In the genomic region with DNA sequence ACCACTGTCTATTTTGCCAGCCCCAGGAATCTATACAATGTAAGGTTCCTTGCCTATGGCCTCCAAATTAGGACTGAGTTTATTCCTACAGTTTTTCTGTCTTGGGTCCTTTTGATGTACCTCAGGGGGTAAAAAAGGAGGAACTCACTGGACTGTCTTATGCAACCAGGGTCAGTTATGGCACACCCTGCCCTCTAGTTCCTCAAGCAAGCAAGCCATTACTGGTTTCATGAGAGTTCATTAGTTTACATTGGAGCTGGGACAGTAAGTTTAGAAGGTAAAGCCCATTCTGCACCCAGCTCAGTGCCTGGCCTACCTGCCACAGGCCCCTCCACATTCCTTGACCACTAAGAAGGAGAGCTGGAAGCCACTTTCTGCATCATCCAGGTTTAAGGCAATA, we compare ENCODE assay signal across 15 cellular contexts.
DNase-seq lines count a peak whose midpoint lies in the region; ATAC-seq, FAIRE-seq and TF ChIP-seq lines count a peak whose summit lies in the region.
"Had no signal": no experiment of that assay in that cellular context is flagged by ENCODE, and none has a peak within 500 bp of the region (broad histone marks: within the 10 kb centered on the region; RNA-seq: fewer than 3 reads in every experiment).

No MANE protein-coding gene starts in this region.

- CTCF ChIA-PET in HepG2 (lab: Yijun Ruan, JAX; ENCODE audit: low intra/inter-chr PET ratio, low total read pairs): no interaction called here
- CTCF ChIA-PET in PC-9 (lab: Charles Lee): interaction anchor here (1.1 kb wide), 1 partner anchor 204 kb away, joined by 4 read pairs; no protein-coding TSS in a partner anchor

- DNase-seq in HepG2 (ENCODE audit: low spot score): no peak
- DNase-seq in colonic mucosa: no peak
- DNase-seq in nephron progenitor cell: no peak
- no peak for DNase-seq in PC-9
- no peak for DNase-seq in NCI-H187 treated with DMSO at 0.1 percent for 48 hours (lab: John Stamatoyannopoulos, UW)
- no peak for DNase-seq in uterus
- DNase-seq: activated CD4-positive, alpha-beta T cell treated with anti-CD3 and anti-CD28 coated beads for 36 hours; DMS153; NCI-H1417 treated with DMSO at 0.1 percent for 48 hours; right cardiac atrium; thyroid gland had no signal

- H3K9me3 ChIP-seq in liver (ENCODE audit: control insufficient read depth in 4 of 4, low read length in 3 of 4) (no peaks in the 10 kb centered on the region), HepG2 (ENCODE audit: low read length) (no peaks in the 10 kb centered on the region), colonic mucosa (no peaks in the 10 kb centered on the region), PC-9 (ENCODE audit: insufficient read depth, low read depth) (peaks cover 9% of the 10 kb centered on the region; the same call in 1 of the 2 replicates), uterus (no peaks in the 10 kb centered on the region)
- H3K9me3 ChIP-seq: body of pancreas, thyroid gland had no signal

- H3K4me1 ChIP-seq in liver (ENCODE audit: control insufficient read depth in 4 of 4, insufficient read depth in 4 of 4, low read length in 3 of 4) (peaks cover 0 to 5% (median 0%) of the 10 kb centered on the region in 4 donors), HepG2 (ENCODE audit: insufficient read depth, low read length) (no peaks in the 10 kb centered on the region), colonic mucosa (no peaks in the 10 kb centered on the region), PC-9 (replicated peaks; ENCODE audit: insufficient read depth) (no peaks in the 10 kb centered on the region), uterus (no peaks in the 10 kb centered on the region)

- no peaks in the 10 kb centered on the region for H3F3A ChIP-seq in PC-9 (ENCODE audit: insufficient read depth, low read depth)

- intact Hi-C loops in HepG2 (cut with micrococcal nuclease; ENCODE audit: unreplicated experiment): no loop called here
- intact Hi-C loops in colonic mucosa (cut with DNase I): no loop called here
- intact Hi-C loops in PC-9 (cut with micrococcal nuclease; ENCODE audit: unreplicated experiment): no loop called here
- intact Hi-C loops in uterus (cut with DNase I; ENCODE audit: low total_unique reads): no loop called here

- TF ChIP-seq RAD21 in liver (IDR thresholded peaks at IDR 0.05) (no peak), HepG2 (CRISPR knock-in tag; IDR thresholded peaks at IDR 0.05) (no peak)

- H4K20me1 ChIP-seq in HepG2 (ENCODE audit: insufficient read depth, low read length) (no peaks in the 10 kb centered on the region), PC-9 (ENCODE audit: insufficient read depth) (no peaks in the 10 kb centered on the region)

- peaks cover 39% of the 10 kb centered on the region for H3K4me1 Mint-ChIP-seq in nephron progenitor cell

- no peak for TF ChIP-seq EP300 in HepG2 (IDR thresholded peaks at IDR 0.05; ENCODE audit: low read depth in 2 of 2, low read length in 2 of 2)
- no peak for TF ChIP-seq EP300 in HepG2 (CRISPR knock-in tag; IDR thresholded peaks at IDR 0.05; ENCODE audit: borderline replicate concordance)

- no peak overlapping the region for H3K4me3 Mint-ChIP-seq in nephron progenitor cell
- H3K4me3 Mint-ChIP-seq: activated CD4-positive, alpha-beta T cell treated with anti-CD3 and anti-CD28 coated beads for 36 hours had no signal

- no peaks in the 10 kb centered on the region for H3K27me3 Mint-ChIP-seq in nephron progenitor cell (ENCODE audit: low read depth, poor library complexity)
- H3K27me3 Mint-ChIP-seq: activated CD4-positive, alpha-beta T cell treated with anti-CD3 and anti-CD28 coated beads for 36 hours had no signal

- no TSS peak for BruUV-seq in HepG2 (replicated peaks; lab: Mats Ljungman, UMichigan)
- no TSS peak for BruUV-seq in PC-9 (replicated peaks; lab: Mats Ljungman, UMichigan)

- H3K27me3 ChIP-seq in liver (ENCODE audit: control insufficient read depth in 4 of 4, insufficient read depth in 4 of 4, low read length in 3 of 4) (no peaks in the 10 kb centered on the region), HepG2 (ENCODE audit: control insufficient read depth in 1 of 2, insufficient read depth in 2 of 2, low read length in 2 of 2) (peaks cover 2 to 38% of the 10 kb centered on the region in 2 experiments; a peak in 4 of 5 replicates), colonic mucosa (no peaks in the 10 kb centered on the region), PC-9 (ENCODE audit: insufficient read depth, low read depth) (no peaks in the 10 kb centered on the region), uterus (no peaks in the 10 kb centered on the region)
- H3K27me3 ChIP-seq: body of pancreas, thyroid gland had no signal

- H3K27ac ChIP-seq in liver (ENCODE audit: low read depth in 1 of 2, low read length in 2 of 2) (peak overlapping the region; percentile 5 to 16), HepG2 (ENCODE audit: extremely low read length, insufficient read depth, low read length) (no peak overlapping the region), colonic mucosa (peak overlapping the region; percentile 39), PC-9 (no peak overlapping the region), uterus (no peak overlapping the region)
- H3K27ac ChIP-seq: body of pancreas, thyroid gland had no signal

- H3K4me2 ChIP-seq in HepG2 (ENCODE audit: low read depth, low read length) (no peak overlapping the region), PC-9 (no peak overlapping the region)

- POLR2A ChIA-PET in HepG2 (lab: Yijun Ruan, JAX): no interaction called here
- POLR2A ChIA-PET in PC-9 (lab: Charles Lee; ENCODE audit: unreplicated experiment): no interaction called here

- no peak overlapping the region for H3K4me3 ChIP-seq in liver (ENCODE audit: low read depth in 1 of 3, low read length in 3 of 3)
- no peak overlapping the region for H3K4me3 ChIP-seq in HepG2 (replicated peaks in 1 of 3; ENCODE audit: insufficient read depth in 1 of 3, low read depth in 2 of 3, low read length in 3 of 3)
- H3K4me3 ChIP-seq in colonic mucosa: no peak overlapping the region
- no peak overlapping the region for H3K4me3 ChIP-seq in PC-9
- H3K4me3 ChIP-seq in uterus: no peak overlapping the region
- H3K4me3 ChIP-seq: body of pancreas, thyroid gland had no signal

- H3K9ac ChIP-seq in liver (ENCODE audit: low read depth in 1 of 2, low read length in 2 of 2) (no peak overlapping the region), HepG2 (ENCODE audit: insufficient read depth, low read depth, low read length) (no peak overlapping the region), colonic mucosa (ENCODE audit: low read depth in 2 of 2, low read length in 2 of 2) (no peak overlapping the region)

- H2AFZ ChIP-seq in HepG2 (ENCODE audit: low read length) (no peak overlapping the region), PC-9 (no peak overlapping the region)

- peak overlapping the region; percentile 36 for H3K27ac Mint-ChIP-seq in nephron progenitor cell

- ATAC-seq in HepG2: no peak
- ATAC-seq in HG03520 (IDR thresholded peaks at IDR 0.05; ENCODE audit: unreplicated experiment): no peak
- ATAC-seq: activated CD4-positive, alpha-beta T cell treated with anti-CD3 and anti-CD28 coated beads for 36 hours; body of pancreas had no signal

- peaks cover 6% of the 10 kb centered on the region for H3K9me3 Mint-ChIP-seq in nephron progenitor cell

- TF ChIP-seq CTCF in liver (IDR thresholded peaks at IDR 0.05; ENCODE audit: low read depth, low read length, missing input control) (no peak), HepG2 (CRISPR knock-in tag; IDR thresholded peaks at IDR 0.05) (no peak), colonic mucosa (IDR thresholded peaks at IDR 0.05) (no peak), nephron progenitor cell (IDR thresholded peaks at IDR 0.05) (no peak), PC-9 (conservative IDR thresholded peaks at IDR 0.05) (no peak), uterus (IDR thresholded peaks at IDR 0.05) (no peak)

- no peaks in the 10 kb centered on the region for H3K36me3 ChIP-seq in liver (ENCODE audit: control insufficient read depth in 4 of 4, insufficient read depth in 3 of 4, low read depth in 1 of 4, low read length in 3 of 4)
- H3K36me3 ChIP-seq in HepG2 (replicated peaks in 1 of 2; ENCODE audit: control insufficient read depth in 1 of 2, insufficient read depth in 2 of 2, low read length in 2 of 2): no peaks in the 10 kb centered on the region
- H3K36me3 ChIP-seq in colonic mucosa: no peaks in the 10 kb centered on the region
- H3K36me3 ChIP-seq in PC-9 (ENCODE audit: low read depth): no peaks in the 10 kb centered on the region
- H3K36me3 ChIP-seq in uterus: no peaks in the 10 kb centered on the region
- H3K36me3 ChIP-seq: thyroid gland had no signal

- no peaks in the 10 kb centered on the region for H3K79me2 ChIP-seq in HepG2 (ENCODE audit: insufficient read depth, low read length)
- H3K79me2 ChIP-seq in PC-9 (ENCODE audit: low read depth): no peaks in the 10 kb centered on the region

- in situ Hi-C loops in HepG2 (cut with HindIII; ENCODE audit: extremely low pct_ligation_motif_present, low pct_unique_long_range_greater_than_20kb): no loop called here

- H3K36me3 Mint-ChIP-seq in nephron progenitor cell (ENCODE audit: low read depth): peaks cover 17% of the 10 kb centered on the region

- H3K9me2 ChIP-seq in PC-9 (ENCODE audit: insufficient read depth): peaks cover 5% of the 10 kb centered on the region; the same call in 1 of the 2 replicates

- TF ChIP-seq POLR2A in HepG2 (IDR thresholded peaks at IDR 0.05; ENCODE audit: insufficient read depth in 1 of 2, low read depth in 2 of 2, low read length in 2 of 2): no peak
- TF ChIP-seq POLR2A in uterus (IDR thresholded peaks at IDR 0.05): no peak

- no peak for FAIRE-seq in HepG2 (lab: Jason Lieb, UNC)
- FAIRE-seq: A204.1 had no signal

TF ChIP-seq in liver, 16 proteins besides CTCF, POLR2A, EP300 and RAD21:
- TF ChIP-seq GABPA (IDR thresholded peaks at IDR 0.05 in 1 of 2, conservative IDR thresholded peaks at IDR 0.05 in 1 of 2) (no peak), EGR1 (IDR thresholded peaks at IDR 0.05; ENCODE audit: low read depth in 2 of 2) (no peak), HNF4A (conservative IDR thresholded peaks at IDR 0.05) (no peak), JUND (IDR thresholded peaks at IDR 0.05) (no peak)
TF ChIP-seq in liver: peak in this region for 0.

TF ChIP-seq in HepG2, 621 proteins besides CTCF, POLR2A, EP300 and RAD21:
- TF ChIP-seq SRSF1 (optimal IDR thresholded peaks at IDR 0.05; ENCODE audit: low read depth, low read length) (no peak), SIN3A (IDR thresholded peaks at IDR 0.05; ENCODE audit: borderline replicate concordance, low read depth, low read length) (no peak), ZC3H13 (CRISPR knock-in tag; IDR thresholded peaks at IDR 0.05) (no peak), AGO2 (optimal IDR thresholded peaks at IDR 0.05; ENCODE audit: low read depth, low read length) (no peak)
- TF ChIP-seq, protein P1, sequence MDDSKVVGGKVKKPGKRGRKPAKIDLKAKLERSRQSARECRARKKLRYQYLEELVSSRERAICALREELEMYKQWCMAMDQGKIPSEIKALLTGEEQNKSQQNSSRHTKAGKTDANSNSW (CRISPR knock-in tag; IDR thresholded peaks at IDR 0.05; ENCODE audit: borderline replicate concordance): no peak
TF ChIP-seq in HepG2: peak in this region for 0.

Comparison
In these comparisons a context has a peak if more than half of its experiments do, and no peak if none do; other contexts are left out.
1. H3K27ac ChIP-seq: peak in liver (2 of 2) and colonic mucosa (single experiment); none in HepG2 (single experiment), PC-9 (single experiment) and uterus (0 of 2).